12 cellular contexts compared by ENCODE assay signal in genomic region chr13:114319441-114319871, GRCh38. TPM values are rescaled to one million over a fixed set of nuclear protein-coding genes. Genes with fewer than 3 reads are reported as not detected.
DNase-seq lines count a peak whose midpoint lies in the region; ATAC-seq and TF ChIP-seq lines count a peak whose summit lies in the region.
"Had no signal": no experiment of that assay in that cellular context is flagged by ENCODE, and none has a peak within 500 bp of the region (broad histone marks: within the 10 kb centered on the region; RNA-seq: fewer than 3 reads in every experiment).

No MANE protein-coding gene starts in this region.

- CTCF ChIA-PET in WTC11 (lab: Charles Lee): no interaction called here

- no peaks in the 10 kb centered on the region for H3K9me3 Mint-ChIP-seq in activated naive CD8-positive, alpha-beta T cell treated with anti-CD3 and anti-CD28 coated beads, Interleukin-2, amount 50 U/mL, for 24 hours
- H3K9me3 Mint-ChIP-seq in WTC11: no peaks in the 10 kb centered on the region
- H3K9me3 Mint-ChIP-seq: neural progenitor cell had no signal

- peaks cover 81% of the 10 kb centered on the region for H3K36me3 ChIP-seq in WERI-Rb-1

- H3K27ac Mint-ChIP-seq in activated naive CD8-positive, alpha-beta T cell treated with anti-CD3 and anti-CD28 coated beads, Interleukin-2, amount 50 U/mL, for 24 hours: peak overlapping the region; percentile 58
- H3K27ac Mint-ChIP-seq in WTC11: no peak overlapping the region
- H3K27ac Mint-ChIP-seq: neural progenitor cell had no signal

- H3K36me3 Mint-ChIP-seq in activated naive CD8-positive, alpha-beta T cell treated with anti-CD3 and anti-CD28 coated beads, Interleukin-2, amount 50 U/mL, for 24 hours (ENCODE audit: low read depth): peaks cover 56% of the 10 kb centered on the region
- peaks cover 49% of the 10 kb centered on the region for H3K36me3 Mint-ChIP-seq in WTC11

- H3K27me3 ChIP-seq in WERI-Rb-1 (ENCODE audit: insufficient read depth, low read depth, severe bottlenecking): no peaks in the 10 kb centered on the region
- H3K27me3 ChIP-seq: neural progenitor cell had no signal

- no peaks in the 10 kb centered on the region for H3K9me3 ChIP-seq in WERI-Rb-1 (ENCODE audit: severe bottlenecking)

- DNase-seq in AG09319 (ENCODE audit: extremely low read depth, low read depth) (peak; percentile 30), GM04504 (ENCODE audit: low read depth) (peak; percentile 74), kidney tubule cell (ENCODE audit: low spot score) (peak; percentile 39), WTC11 (ENCODE audit: low spot score) (no peak), NOMO-1 treated with DMSO at 0.1 percent for 48 hours (lab: John Stamatoyannopoulos, UW; ENCODE audit: unreplicated experiment) (no peak), WERI-Rb-1 (no peak)
- no peak for DNase-seq in activated naive CD8-positive, alpha-beta T cell treated with anti-CD3 and anti-CD28 coated beads, Interleukin-2, amount 50 U/mL, for 24 hours
- DNase-seq in stimulated activated naive CD4-positive, alpha-beta T cell (lab: John Stamatoyannopoulos, UW): no peak
- DNase-seq: cortex of kidney; NCI-H2029 treated with DMSO at 0.1 percent for 48 hours; stimulated activated CD4-positive, alpha-beta T cell treated with anti-CD3 and anti-CD28 coated beads, Interleukin-4, amount 100 ng/mL, for 24 hours had no signal

- POLR2A ChIA-PET in WTC11 (lab: Charles Lee): no interaction called here

- peaks cover 55% of the 10 kb centered on the region for H3K4me1 Mint-ChIP-seq in activated naive CD8-positive, alpha-beta T cell treated with anti-CD3 and anti-CD28 coated beads, Interleukin-2, amount 50 U/mL, for 24 hours
- H3K4me1 Mint-ChIP-seq in WTC11: peaks cover 9% of the 10 kb centered on the region

- no peak for ATAC-seq in activated naive CD8-positive, alpha-beta T cell treated with anti-CD3 and anti-CD28 coated beads, Interleukin-2, amount 50 U/mL, for 24 hours
- no peak for ATAC-seq in WTC11

- no peak overlapping the region for H3K4me3 Mint-ChIP-seq in activated naive CD8-positive, alpha-beta T cell treated with anti-CD3 and anti-CD28 coated beads, Interleukin-2, amount 50 U/mL, for 24 hours
- no peak overlapping the region for H3K4me3 Mint-ChIP-seq in WTC11
- H3K4me3 Mint-ChIP-seq: neural progenitor cell had no signal

- H3K27ac ChIP-seq in WERI-Rb-1: no peak overlapping the region
- H3K27ac ChIP-seq: neural progenitor cell had no signal

- H3K27me3 Mint-ChIP-seq in activated naive CD8-positive, alpha-beta T cell treated with anti-CD3 and anti-CD28 coated beads, Interleukin-2, amount 50 U/mL, for 24 hours: no peaks in the 10 kb centered on the region
- no peaks in the 10 kb centered on the region for H3K27me3 Mint-ChIP-seq in WTC11 (ENCODE audit: low read depth)

- TF ChIP-seq CTCF in AG09319 (IDR thresholded peaks at IDR 0.05; ENCODE audit: low read depth, low read length): no peak
- TF ChIP-seq CTCF in WTC11 (IDR thresholded peaks at IDR 0.05): no peak
- TF ChIP-seq CTCF in WERI-Rb-1 (IDR thresholded peaks at IDR 0.05; ENCODE audit: low read depth, low read length): no peak

- H3K4me3 ChIP-seq in WERI-Rb-1 (ENCODE audit: low read depth, low read length): no peak overlapping the region
- H3K4me3 ChIP-seq: neural progenitor cell had no signal

TF ChIP-seq in WTC11, 78 proteins besides CTCF, POLR2A, EP300 and RAD21:
- no peak for TF ChIP-seq NFYB (CRISPR knock-in tag; conservative IDR thresholded peaks at IDR 0.05; ENCODE audit: low read depth)
- TF ChIP-seq ZSCAN18 (CRISPR knock-in tag; IDR thresholded peaks at IDR 0.05): no peak
- TF ChIP-seq MAX (CRISPR knock-in tag; IDR thresholded peaks at IDR 0.05): no peak
- no peak for TF ChIP-seq EMX1 (CRISPR knock-in tag; IDR thresholded peaks at IDR 0.05)

RNA-seq across cellular contexts. Expression of gene CHAMP1, which starts 5.2 kb away (rescaled TPM):
- 29.5 to 31.7 TPM (median 30.6 TPM) in 3 replicates for total RNA-seq in WTC11 (2021)

RNA-seq across cellular contexts. Expression of gene UPF3A, which starts 38.1 kb away (rescaled TPM):
- total RNA-seq in WTC11 (2021): 64.2 to 71.9 TPM (median 68.7 TPM) in 3 replicates

Comparison
In these comparisons a context has a peak if more than half of its experiments do, and no peak if none do; other contexts are left out.
1. DNase-seq: peak in AG09319 (single experiment), GM04504 (single experiment) and kidney tubule cell (single experiment); none in activated naive CD8-positive, alpha-beta T cell treated with anti-CD3 and anti-CD28 coated beads, Interleukin-2, amount 50 U/mL, for 24 hours (single experiment), stimulated activated naive CD4-positive, alpha-beta T cell (0 of 6), WTC11 (single experiment), NOMO-1 treated with DMSO at 0.1 percent for 48 hours (single experiment) and WERI-Rb-1 (single experiment).